ENCODE assay signal across 28 cellular contexts in the genomic region with DNA sequence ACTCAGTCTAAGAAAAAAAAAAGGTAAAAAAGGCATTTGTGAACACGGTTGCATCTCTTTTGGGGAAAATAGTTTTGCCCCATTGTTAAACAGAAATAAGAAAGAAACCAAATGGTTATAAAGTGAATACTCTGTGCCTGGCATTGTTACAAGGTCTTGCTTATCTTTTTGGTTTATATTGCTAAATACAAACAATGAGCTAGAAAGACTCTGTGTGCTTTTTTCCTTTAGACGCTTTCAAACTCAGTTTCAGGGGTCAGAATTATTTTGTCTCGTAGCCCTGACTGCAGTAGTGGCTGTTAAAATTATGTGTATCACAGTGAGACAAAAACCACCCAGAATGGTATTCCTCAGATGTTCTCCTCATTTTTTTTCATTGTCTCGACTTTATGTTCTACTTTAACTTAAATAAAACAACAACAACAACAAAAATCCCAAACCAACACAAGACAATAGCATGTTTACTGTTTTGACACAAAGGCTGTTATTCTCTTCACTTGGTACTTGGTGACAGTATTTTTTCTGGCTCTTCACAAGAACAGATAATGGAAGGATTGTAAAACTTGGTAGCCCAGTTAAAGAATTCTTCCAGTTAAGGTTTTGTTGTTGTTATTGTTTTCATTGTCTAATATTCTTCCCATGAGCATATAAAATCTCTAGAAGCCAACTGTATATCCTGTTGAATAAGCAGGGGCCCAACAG.
DNase-seq lines count a peak whose midpoint lies in the region; ATAC-seq, FAIRE-seq and TF ChIP-seq lines count a peak whose summit lies in the region.
"Had no signal": no experiment of that assay in that cellular context is flagged by ENCODE, and none has a peak within 500 bp of the region (broad histone marks: within the 10 kb centered on the region; RNA-seq: fewer than 3 reads in every experiment).

No MANE protein-coding gene starts in this region.

- H3K4me3 Mint-ChIP-seq in CD14-positive monocyte, result no peak overlapping the region
- H3K4me3 Mint-ChIP-seq in stimulated activated memory B cell treated with anti-CD40 and anti-IgM and Interleukin-4, amounts not matched to agents 10 μg/mL and 1 μg/mL and 100 μg/mL, for 72 hours, result no peak overlapping the region
- H3K4me3 Mint-ChIP-seq: activated B cell treated with CpG ODN at 0.5 μM for 24 hours; activated CD4-positive, alpha-beta memory T cell treated with anti-CD3 and anti-CD28 coated beads for 36 hours; activated naive CD4-positive, alpha-beta T cell treated with anti-CD3 and anti-CD28 coated beads, Interleukin-2, amount 10 ng/mL, durations not matched to agents 7 days and 5 days; neural crest cell had no signal

- no peak for ATAC-seq in left lung
- ATAC-seq in stimulated activated memory B cell treated with anti-CD40 and anti-IgM and Interleukin-4, amounts not matched to agents 10 μg/mL and 1 μg/mL and 100 μg/mL, for 72 hours, result no peak
- ATAC-seq: K562 had no signal

- no peak for FAIRE-seq in D721Med (lab: Jason Lieb, UNC)
- FAIRE-seq: islet of Langerhans, K562, RCC 7860 had no signal

- intact Hi-C loops in CD14-positive monocyte (cut with micrococcal nuclease) (loop anchor here in 1 of 2 donors (10.0 kb wide), 1 partner anchor 1352 kb away; a partner anchor contains a TSS), left lung (cut with DNase I) (no loop called here)

- peaks cover 0 to 7% of the 10 kb centered on the region in 2 donors for H3K36me3 ChIP-seq in left lung
- H3K36me3 ChIP-seq: BE2C, HAP-1, SJCRH30 had no signal

- no peaks in the 10 kb centered on the region for H3K27me3 Mint-ChIP-seq in CD14-positive monocyte (ENCODE audit: low read depth in 3 of 3)
- H3K27me3 Mint-ChIP-seq in stimulated activated memory B cell treated with anti-CD40 and anti-IgM and Interleukin-4, amounts not matched to agents 10 μg/mL and 1 μg/mL and 100 μg/mL, for 72 hours, result no peaks in the 10 kb centered on the region
- H3K27me3 Mint-ChIP-seq: activated B cell treated with CpG ODN at 0.5 μM for 24 hours; activated CD4-positive, alpha-beta memory T cell treated with anti-CD3 and anti-CD28 coated beads for 36 hours; activated naive CD4-positive, alpha-beta T cell treated with anti-CD3 and anti-CD28 coated beads, Interleukin-2, amount 10 ng/mL, durations not matched to agents 7 days and 5 days had no signal

- H3K9me3 Mint-ChIP-seq in CD14-positive monocyte, result peaks cover 0 to 9% (median 4%) of the 10 kb centered on the region in 7 donors
- peaks cover 3% of the 10 kb centered on the region for H3K9me3 Mint-ChIP-seq in stimulated activated memory B cell treated with anti-CD40 and anti-IgM and Interleukin-4, amounts not matched to agents 10 μg/mL and 1 μg/mL and 100 μg/mL, for 72 hours
- H3K9me3 Mint-ChIP-seq: activated B cell treated with CpG ODN at 0.5 μM for 24 hours; activated naive CD4-positive, alpha-beta T cell treated with anti-CD3 and anti-CD28 coated beads, Interleukin-2, amount 10 ng/mL, durations not matched to agents 7 days and 5 days; neural crest cell had no signal

- peaks cover 66% of the 10 kb centered on the region for H3K4me1 Mint-ChIP-seq in CD14-positive monocyte
- H3K4me1 Mint-ChIP-seq in stimulated activated memory B cell treated with anti-CD40 and anti-IgM and Interleukin-4, amounts not matched to agents 10 μg/mL and 1 μg/mL and 100 μg/mL, for 72 hours, result peaks cover 7% of the 10 kb centered on the region
- H3K4me1 Mint-ChIP-seq: activated naive CD4-positive, alpha-beta T cell treated with anti-CD3 and anti-CD28 coated beads, Interleukin-2, amount 10 ng/mL, durations not matched to agents 7 days and 5 days had no signal

- no peaks in the 10 kb centered on the region for H3K27me3 ChIP-seq in left lung
- H3K27me3 ChIP-seq: BE2C, SJCRH30 had no signal

- H3K9me3 ChIP-seq in left lung, result no peaks in the 10 kb centered on the region
- H3K9me3 ChIP-seq: BE2C, HAP-1, prostate gland, SJCRH30 had no signal

- H3K4me3 ChIP-seq in left lung, result no peak overlapping the region
- H3K4me3 ChIP-seq: HAP-1, K562, lung, prostate gland, SJCRH30 had no signal

- H3K27ac Mint-ChIP-seq in CD14-positive monocyte, result peak overlapping the region; percentile 93 to 99 (median 98)
- peak overlapping the region; percentile 9 for H3K27ac Mint-ChIP-seq in stimulated activated memory B cell treated with anti-CD40 and anti-IgM and Interleukin-4, amounts not matched to agents 10 μg/mL and 1 μg/mL and 100 μg/mL, for 72 hours
- H3K27ac Mint-ChIP-seq: activated B cell treated with CpG ODN at 0.5 μM for 24 hours; activated CD4-positive, alpha-beta memory T cell treated with anti-CD3 and anti-CD28 coated beads for 36 hours; activated naive CD4-positive, alpha-beta T cell treated with anti-CD3 and anti-CD28 coated beads, Interleukin-2, amount 10 ng/mL, durations not matched to agents 7 days and 5 days had no signal

- peaks cover 12 to 59% of the 10 kb centered on the region in 2 donors for H3K4me1 ChIP-seq in left lung
- H3K4me1 ChIP-seq: BE2C, HAP-1, prostate gland, SJCRH30 had no signal

- no peak for DNase-seq in CD14-positive monocyte (ENCODE audit: low spot score)
- DNase-seq in caudate nucleus (lab: John Stamatoyannopoulos, UW), result no peak
- DNase-seq in left lung, result no peak
- DNase-seq in RPMI8226, result no peak
- DNase-seq in activated CD4-positive, alpha-beta T cell treated with anti-CD3 and anti-CD28 coated beads for 1 hour, result no peak
- no peak for DNase-seq in D721Med (ENCODE audit: insufficient read length, low spot score)
- no peak for DNase-seq in MV-4-11 (lab: John Stamatoyannopoulos, UW)
- DNase-seq: activated B cell treated with CpG ODN at 0.5 μM for 24 hours; activated CD4-positive, alpha-beta memory T cell treated with anti-CD3 and anti-CD28 coated beads for 36 hours; activated CD8-positive, alpha-beta memory T cell treated with anti-CD3 and anti-CD28 coated beads, Interleukin-2, amount 50 U/mL, for 4 hours; activated naive CD4-positive, alpha-beta T cell treated with anti-CD3 and anti-CD28 coated beads, Interleukin-2, amount 10 ng/mL, durations not matched to agents 7 days and 5 days; amygdala; BE2C; DMS79 treated with DMSO at 0.1 percent for 48 hours; NCI-H1105 treated with DMSO at 0.1 percent for 48 hours; NCI-H1930; NCI-H526 treated with DMSO at 0.1 percent for 48 hours; SJCRH30; stimulated activated naive CD4-positive, alpha-beta T cell treated with Interleukin-2 at 50 U/mL for 16 hours; trophoblast cell had no signal

- TF ChIP-seq CTCF in CD14-positive monocyte (IDR thresholded peaks at IDR 0.05) (no peak), left lung (IDR thresholded peaks at IDR 0.05) (no peak), D721Med (IDR thresholded peaks at IDR 0.05; ENCODE audit: insufficient read depth, missing control alignments) (no peak)

- H3K27ac ChIP-seq in caudate nucleus (ENCODE audit: low read depth, low read length) (peak overlapping the region; percentile 90), left lung (peak overlapping the region; percentile 17 to 96)
- H3K27ac ChIP-seq: prostate gland, SJCRH30 had no signal

- H3K36me3 Mint-ChIP-seq in CD14-positive monocyte, result peaks cover 56 to 59% of the 10 kb centered on the region in 2 donors
- no peaks in the 10 kb centered on the region for H3K36me3 Mint-ChIP-seq in stimulated activated memory B cell treated with anti-CD40 and anti-IgM and Interleukin-4, amounts not matched to agents 10 μg/mL and 1 μg/mL and 100 μg/mL, for 72 hours
- H3K36me3 Mint-ChIP-seq: activated CD4-positive, alpha-beta memory T cell treated with anti-CD3 and anti-CD28 coated beads for 36 hours; activated naive CD4-positive, alpha-beta T cell treated with anti-CD3 and anti-CD28 coated beads, Interleukin-2, amount 10 ng/mL, durations not matched to agents 7 days and 5 days had no signal
